Comparison of ENCODE assay signal across 19 cellular contexts in genomic region chr7:87411186-87411585, GRCh38.
DNase-seq lines count a peak whose midpoint lies in the region; ATAC-seq and TF ChIP-seq lines count a peak whose summit lies in the region.
"Had no signal": no experiment of that assay in that cellular context is flagged by ENCODE, and none has a peak within 500 bp of the region (broad histone marks: within the 10 kb centered on the region; RNA-seq: fewer than 3 reads in every experiment).

No MANE protein-coding gene starts in this region.

- no peak overlapping the region for H2BK5ac ChIP-seq in IMR-90 (ENCODE audit: low read depth, low read length, poor library complexity, severe bottlenecking)

- no peaks in the 10 kb centered on the region for H3K79me2 ChIP-seq in osteoblast (ENCODE audit: insufficient read depth, low read length)

- no peak overlapping the region for H3K4ac ChIP-seq in IMR-90 (ENCODE audit: low read depth, low read length)

- CTCF ChIA-PET in IMR-90 (lab: Yijun Ruan, JAX): no interaction called here

- H3K4me2 ChIP-seq in IMR-90 (ENCODE audit: low read depth, low read length) (no peak overlapping the region), osteoblast (ENCODE audit: insufficient read depth, low read length) (no peak overlapping the region)
- H3K4me2 ChIP-seq: BLaER1, PC-9 had no signal

- H2AFZ ChIP-seq in IMR-90 (replicated peaks; ENCODE audit: low read length, poor library complexity) (no peak overlapping the region), osteoblast (ENCODE audit: low read length) (peak overlapping the region; percentile 34)
- H2AFZ ChIP-seq: PC-9 had no signal

- no peaks in the 10 kb centered on the region for H3K79me1 ChIP-seq in IMR-90 (ENCODE audit: low read depth in 1 of 2, low read length in 2 of 2)

- H3K4me1 ChIP-seq in IMR-90 (ENCODE audit: control insufficient read depth, insufficient read depth, low read length): peaks cover 13% of the 10 kb centered on the region
- H3K4me1 ChIP-seq in osteoblast (ENCODE audit: insufficient read depth, low read length): peaks cover 14% of the 10 kb centered on the region
- no peaks in the 10 kb centered on the region for H3K4me1 ChIP-seq in upper lobe of right lung
- H3K4me1 ChIP-seq: BLaER1, SJCRH30 had no signal

- H4K5ac ChIP-seq in IMR-90 (ENCODE audit: low read depth, low read length): no peak overlapping the region; the same call in 1 of the 2 replicates

- no peak for TF ChIP-seq POLR2A in IMR-90 (IDR thresholded peaks at IDR 0.05; ENCODE audit: low read depth, low read length)

- BruUV-seq in IMR-90 (replicated peaks; lab: Mats Ljungman, UMichigan): no TSS peak

- no peak overlapping the region for H3K9ac ChIP-seq in IMR-90 (ENCODE audit: low read depth, low read length)
- H3K9ac ChIP-seq: BLaER1 had no signal

- WGBS in IMR-90 (ENCODE audit: extremely low coverage in 2 of 2, insufficient read length in 1 of 2), 2 experiments: no CpG with 5 or more reads among the region's 1 CpG

- no peak overlapping the region; a peak in 1 of 4 replicates for H4K8ac ChIP-seq in IMR-90 (ENCODE audit: low read depth in 2 of 2, low read length in 2 of 2)

- no peak overlapping the region for H2BK20ac ChIP-seq in IMR-90 (ENCODE audit: low read depth, low read length)

- ATAC-seq in IMR-90 (ENCODE audit: low read depth): no peak
- ATAC-seq in HG03039 (IDR thresholded peaks at IDR 0.05; ENCODE audit: unreplicated experiment): no peak
- ATAC-seq in upper lobe of right lung: no peak

- no peak overlapping the region for H3K14ac ChIP-seq in IMR-90 (replicated peaks; ENCODE audit: low read depth, low read length)

- no peak overlapping the region for H2AK9ac ChIP-seq in IMR-90 (replicated peaks; ENCODE audit: low read depth, low read length, poor library complexity)

- H3K18ac ChIP-seq in IMR-90 (ENCODE audit: low read depth, low read length): peak overlapping the region; percentile 48; the same call in 1 of the 2 replicates

- H4K20me1 ChIP-seq in IMR-90 (ENCODE audit: insufficient read depth, low read length) (no peaks in the 10 kb centered on the region), osteoblast (ENCODE audit: insufficient read depth, low read length) (no peaks in the 10 kb centered on the region)
- H4K20me1 ChIP-seq: BLaER1 had no signal

- H4K91ac ChIP-seq in IMR-90 (ENCODE audit: insufficient read depth, low read depth, low read length): no peak overlapping the region; the same call in 1 of the 2 replicates

- peak; percentile 10 for DNase-seq in IMR-90
- peak; percentile 36 for DNase-seq in dedifferentiated amniotic fluid mesenchymal stem cell (ENCODE audit: extremely low spot score)
- no peak for DNase-seq in osteoblast (ENCODE audit: insufficient read length, low spot score, missing footprints)
- DNase-seq in A172 (ENCODE audit: low spot score): no peak
- DNase-seq in HuH-7 (ENCODE audit: low spot score): no peak
- no peak for DNase-seq in upper lobe of right lung
- DNase-seq: CD8-positive, alpha-beta memory T cell; DMS79 treated with DMSO at 0.1 percent for 48 hours; H9; Karpas-422; MM.1S; NCI-H1092 treated with DMSO at 0.1 percent for 48 hours; NCI-H2081 treated with DMSO at 0.1 percent for 48 hours; NCI-H510A treated with DMSO at 0.1 percent for 48 hours; NCI-H82; PC-9; SJCRH30 had no signal

- H3K9me1 ChIP-seq in IMR-90 (ENCODE audit: insufficient read depth, low read length): peaks cover 6% of the 10 kb centered on the region; the same call in 1 of the 2 replicates

- 0 out of 2 replicates have a peak overlapping the region, but pooled peaks have one; percentile 21 for H2BK120ac ChIP-seq in IMR-90 (ENCODE audit: low read depth, low read length)

- H3K9me3 ChIP-seq in IMR-90 (ENCODE audit: control insufficient read depth, insufficient read depth, low read length) (no peaks in the 10 kb centered on the region), osteoblast (ENCODE audit: low read depth, low read length) (no peaks in the 10 kb centered on the region), upper lobe of right lung (no peaks in the 10 kb centered on the region)
- H3K9me3 ChIP-seq: BLaER1, SJCRH30 had no signal

- H3K23ac ChIP-seq in IMR-90 (ENCODE audit: low read depth, low read length): no peak overlapping the region

- H3K4me3 ChIP-seq in IMR-90 (ENCODE audit: insufficient read depth, low read depth, low read length): no peak overlapping the region
- H3K4me3 ChIP-seq in osteoblast (ENCODE audit: insufficient read depth, low read length): no peak overlapping the region
- no peak overlapping the region for H3K4me3 ChIP-seq in upper lobe of right lung
- H3K4me3 ChIP-seq: BLaER1, PC-9, SJCRH30 had no signal

- no peak overlapping the region for H2AK5ac ChIP-seq in IMR-90 (ENCODE audit: low read depth, low read length)

- no peak for TF ChIP-seq CTCF in IMR-90 (conservative IDR thresholded peaks at IDR 0.05; ENCODE audit: low read depth, low read length)
- no peak for TF ChIP-seq CTCF in osteoblast (IDR thresholded peaks at IDR 0.05; ENCODE audit: extremely low read depth, low read depth, low read length)
- TF ChIP-seq CTCF in upper lobe of right lung (IDR thresholded peaks at IDR 0.05): no peak

- H3K56ac ChIP-seq in IMR-90 (ENCODE audit: extremely low read depth, insufficient read depth, low read length): no peak overlapping the region

- no peak overlapping the region for H2BK15ac ChIP-seq in IMR-90 (ENCODE audit: low read depth, low read length)

- intact Hi-C loops in IMR-90 (cut with micrococcal nuclease): no loop called here
- intact Hi-C loops in upper lobe of right lung (cut with DNase I): loop anchor here (5.0 kb wide), 1 partner anchor 99 kb away; no protein-coding TSS in a partner anchor

- H3K36me3 ChIP-seq in IMR-90 (ENCODE audit: control insufficient read depth, insufficient read depth, low read length): no peaks in the 10 kb centered on the region
- no peaks in the 10 kb centered on the region for H3K36me3 ChIP-seq in osteoblast (ENCODE audit: insufficient read depth, low read length)
- H3K36me3 ChIP-seq in upper lobe of right lung: no peaks in the 10 kb centered on the region
- H3K36me3 ChIP-seq: SJCRH30 had no signal

- in situ Hi-C loops in IMR-90 (cut with MboI; ENCODE audit: low sequenced_read_pairs): loop anchor here (25.0 kb wide), 1 partner anchor 474 kb away; no protein-coding TSS in a partner anchor

- POLR2A ChIA-PET in IMR-90 (lab: Charles Lee; ENCODE audit: unreplicated experiment): no interaction called here

- H3K27me3 ChIP-seq in IMR-90 (ENCODE audit: control insufficient read depth, insufficient read depth, low read length) (no peaks in the 10 kb centered on the region), osteoblast (ENCODE audit: insufficient read depth, low read length) (no peaks in the 10 kb centered on the region), upper lobe of right lung (no peaks in the 10 kb centered on the region)
- H3K27me3 ChIP-seq: BLaER1, SJCRH30 had no signal

- TF ChIP-seq RAD21 in IMR-90 (IDR thresholded peaks at IDR 0.05; ENCODE audit: low read length): no peak

- dilution Hi-C loops in IMR-90 (cut with HindIII; ENCODE audit: low sequenced_read_pairs, unreplicated experiment): no loop called here

- H3K27ac ChIP-seq in IMR-90 (ENCODE audit: insufficient read depth, low read length) (no peak overlapping the region), osteoblast (ENCODE audit: low read depth, low read length) (no peak overlapping the region), upper lobe of right lung (no peak overlapping the region)
- H3K27ac ChIP-seq: BLaER1, PC-9, SJCRH30 had no signal

TF ChIP-seq in IMR-90, 13 proteins besides CTCF, POLR2A, EP300 and RAD21:
- TF ChIP-seq RCOR1 (IDR thresholded peaks at IDR 0.05; ENCODE audit: insufficient replicate concordance, low read length) (no peak), ELK1 (IDR thresholded peaks at IDR 0.05; ENCODE audit: borderline replicate concordance, low read depth, low read length) (no peak), CEBPB (IDR thresholded peaks at IDR 0.05; ENCODE audit: low read depth, low read length) (no peak), SMC3 (IDR thresholded peaks at IDR 0.05; ENCODE audit: low read depth, low read length) (no peak), USF2 (IDR thresholded peaks at IDR 0.05; ENCODE audit: low read depth, low read length) (no peak), CHD1 (IDR thresholded peaks at IDR 0.05; ENCODE audit: low read depth, low read length) (no peak), MXI1 (IDR thresholded peaks at IDR 0.05; ENCODE audit: borderline replicate concordance, low read depth, low read length) (no peak)
TF ChIP-seq in IMR-90: peak in this region for 0.

Comparison
In these comparisons a context has a peak if more than half of its experiments do, and no peak if none do; other contexts are left out.
1. DNase-seq: peak in IMR-90 (single experiment) and dedifferentiated amniotic fluid mesenchymal stem cell (single experiment); none in osteoblast (single experiment), A172 (single experiment), HuH-7 (single experiment) and upper lobe of right lung (single experiment).